ENCODE assay signal across 8 cellular contexts in genomic region chr19:46785054-46785979, GRCh38. TPM values are rescaled to one million over a fixed set of nuclear protein-coding genes. Genes with fewer than 3 reads are reported as not detected.
A peak's percentile ranks its signal among the peaks of the same experiment; 100 is the strongest.
DNase-seq lines count a peak whose midpoint lies in the region; ATAC-seq and TF ChIP-seq lines count a peak whose summit lies in the region.

No MANE protein-coding gene starts in this region.

- H3K36me3 ChIP-seq in GM06990 (ENCODE audit: control insufficient read depth, insufficient read depth, low read length) (peaks cover 14% of the 10 kb centered on the region), Peyer's patch (peaks cover 0 to 33% (median 0%) of the 10 kb centered on the region in 3 donors), psoas muscle (ENCODE audit: insufficient read depth in 1 of 2, low read depth in 1 of 2) (peaks cover 0 to 5% of the 10 kb centered on the region in 2 donors)

- H3K9me3 ChIP-seq in Peyer's patch (no peaks in the 10 kb centered on the region), psoas muscle (no peaks in the 10 kb centered on the region)

- no peaks in the 10 kb centered on the region for H3K27me3 ChIP-seq in GM06990 (replicated peaks; ENCODE audit: control insufficient read depth, insufficient read depth, low read length)
- H3K27me3 ChIP-seq in Peyer's patch: no peaks in the 10 kb centered on the region
- peaks cover 0 to 27% (median 4%) of the 10 kb centered on the region in 3 donors for H3K27me3 ChIP-seq in psoas muscle (ENCODE audit: insufficient read depth in 3 of 3, low read length in 2 of 3)

- ATAC-seq in psoas muscle (no peak), HG02981 (IDR thresholded peaks at IDR 0.05; ENCODE audit: unreplicated experiment) (no peak), GM21786 (IDR thresholded peaks at IDR 0.05; ENCODE audit: unreplicated experiment) (no peak), HG02973 (IDR thresholded peaks at IDR 0.05; ENCODE audit: unreplicated experiment) (no peak)

- intact Hi-C loops in psoas muscle (cut with DNase I): loop anchor here in 1 of 2 donors (5.0 kb wide), 1 partner anchor 42 kb away; no protein-coding TSS in a partner anchor
- intact Hi-C loops in posterior cingulate gyrus (cut with DNase I): no loop called here

- no peak for DNase-seq in GM06990 (ENCODE audit: extremely low read depth, insufficient read length)
- no peak for DNase-seq in Peyer's patch
- DNase-seq in erythroblast (lab: John Stamatoyannopoulos, UW): no peak
- DNase-seq in psoas muscle: no peak
- DNase-seq in posterior cingulate gyrus: no peak

- H3K4me1 ChIP-seq in Peyer's patch: peaks cover 0 to 33% (median 16%) of the 10 kb centered on the region in 4 donors
- H3K4me1 ChIP-seq in psoas muscle: peaks cover 9% of the 10 kb centered on the region

- H3K27ac ChIP-seq in Peyer's patch (peak overlapping the region; percentile 80 to 96 (median 86)), psoas muscle (peak overlapping the region; percentile 65)

- TF ChIP-seq POLR2A in Peyer's patch (IDR thresholded peaks at IDR 0.05): no peak
- peak; percentile 70 for TF ChIP-seq POLR2A in erythroblast (IDR thresholded peaks at IDR 0.05; ENCODE audit: low read length)

- H3K4me3 ChIP-seq in GM06990 (replicated peaks; ENCODE audit: low read depth, low read length) (peak overlapping the region; percentile 89), Peyer's patch (peak overlapping the region in 3 of 4 donors; percentile 82 to 90 (median 89)), psoas muscle (peak overlapping the region; percentile 67)

- WGBS in psoas muscle, 3 donors: 67 to 77% (median 76%) methylated on average over 19 of the region's 19 CpGs

- TF ChIP-seq CTCF in GM06990 (IDR thresholded peaks at IDR 0.05; ENCODE audit: insufficient read depth, low read length, poor library complexity, severe bottlenecking): no peak
- TF ChIP-seq CTCF in Peyer's patch (IDR thresholded peaks at IDR 0.05): no peak
- no peak for TF ChIP-seq CTCF in psoas muscle (IDR thresholded peaks at IDR 0.05)

RNA-seq across cellular contexts. Expression of gene SLC1A5, which starts 3.1 kb away (rescaled TPM):
- 10 to 100 TPM; 19.8 to 34.7 (median 31.2) TPM for total RNA-seq in Peyer's patch
- 10 to 100 TPM in 1 of 4 donors, 1 to 10 TPM in 3; 5.4 to 12.6 (median 8.2) TPM for total RNA-seq in psoas muscle
- polyA plus RNA-seq in psoas muscle: 10 to 100 TPM in 1 of 3 donors, 1 to 10 TPM in 2; 3.2 to 10.3 (median 3.4) TPM

RNA-seq across cellular contexts. Expression of gene STRN4, which starts 39.1 kb away (rescaled TPM):
- total RNA-seq in Peyer's patch: 100 to 1,000 TPM in 3 of 4 donors, 10 to 100 TPM in 1; 80.9 to 146 (median 116) TPM
- total RNA-seq in psoas muscle: 10 to 100 TPM; 28.6 to 72.3 (median 40.6) TPM
- polyA plus RNA-seq in psoas muscle: 10 to 100 TPM; 45.2 to 53.9 (median 46.2) TPM

RNA-seq across cellular contexts. Expression of gene FKRP, which starts 39.5 kb away (rescaled TPM):
- total RNA-seq in Peyer's patch: 10 to 100 TPM in 3 of 4 donors, 1 to 10 TPM in 1; 9.1 to 18.6 (median 15.3) TPM
- 10 to 100 TPM; 14.4 to 24.5 (median 20.3) TPM for total RNA-seq in psoas muscle
- 10 to 100 TPM; 11.6 to 15.0 (median 13.1) TPM for polyA plus RNA-seq in psoas muscle
